In the genomic region with DNA sequence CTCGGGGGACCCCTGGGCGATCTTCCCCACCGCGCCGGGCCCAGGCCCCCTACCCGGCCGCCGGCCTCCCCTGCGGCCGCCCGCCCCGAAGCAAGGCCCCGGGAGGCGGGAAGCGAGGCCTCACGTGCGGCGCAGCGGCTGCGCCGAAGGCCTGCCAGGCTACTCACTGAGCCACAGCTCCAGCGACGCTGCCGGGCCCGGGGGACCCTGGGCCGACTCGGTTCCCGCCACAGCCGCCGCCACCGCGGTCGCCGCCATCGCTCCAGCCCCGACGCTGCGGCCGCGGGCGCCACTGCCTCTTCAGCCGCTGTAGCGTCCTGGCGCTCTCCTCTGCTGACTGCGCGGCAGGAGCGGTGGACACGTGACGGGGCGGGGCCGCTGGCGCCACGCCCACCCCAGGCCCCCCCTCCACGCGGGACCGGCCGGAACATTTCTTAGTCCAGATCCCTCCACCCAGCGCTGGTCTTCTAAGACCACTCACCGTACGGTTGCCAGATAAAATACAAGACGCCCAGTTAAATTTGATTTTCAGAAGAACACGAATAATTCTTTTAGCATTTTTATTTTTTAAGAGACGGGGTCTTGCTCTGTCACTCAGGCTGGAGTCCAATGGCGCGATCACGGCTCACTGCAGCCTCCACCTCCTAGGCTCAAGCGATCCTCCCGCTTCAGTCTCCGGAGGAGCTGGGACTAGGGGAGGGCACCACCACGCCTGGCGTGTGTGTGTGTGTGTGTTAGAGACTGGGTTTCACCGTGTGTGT, we compare ENCODE assay signal across 8 cellular contexts. TPM values are rescaled to one million over a fixed set of nuclear protein-coding genes. Genes with fewer than 3 reads are reported as not detected.
A peak's percentile ranks its signal among the peaks of the same experiment; 100 is the strongest.
DNase-seq lines count a peak whose midpoint lies in the region; ATAC-seq, FAIRE-seq and TF ChIP-seq lines count a peak whose summit lies in the region.

GGA2 (minus strand) TSS at position 341 of the 761 bp plus-strand sequence; CDS start at position 258, 83 bp downstream.

- intact Hi-C loops in endothelial cell of umbilical vein (cut with micrococcal nuclease): loop anchor here (1.0 kb wide), 3 partner anchors 18 to 131 kb away; partner anchors contain the start of genes DCTN5, EARS2, PALB2 and UBFD1

- peak within 1 kb of the TSS; percentile 86 for H3K9ac ChIP-seq in OCI-LY1 (ENCODE audit: low read length)
- peak within 1 kb of the TSS; percentile 62 for H3K9ac ChIP-seq in endothelial cell of umbilical vein (replicated peaks; ENCODE audit: extremely low read depth, insufficient read depth, low read length)

- H2AFZ ChIP-seq in OCI-LY1 (ENCODE audit: low read length): no peak within 1 kb of the TSS
- H2AFZ ChIP-seq in endothelial cell of umbilical vein (ENCODE audit: low read depth, low read length): peak within 1 kb of the TSS; percentile 88

- H3K9me1 ChIP-seq in endothelial cell of umbilical vein (replicated peaks; ENCODE audit: control insufficient read depth, extremely low read depth, insufficient read depth, low read length): no peaks in the 10 kb centered on the region

- H3F3A ChIP-seq in OCI-LY1 (ENCODE audit: insufficient read depth, low read length): peaks cover 9% of the 10 kb centered on the region; the same call in 1 of the 2 replicates

- H3K9me2 ChIP-seq in OCI-LY1 (ENCODE audit: low read depth, low read length): no peaks in the 10 kb centered on the region

- peaks cover 46% of the 10 kb centered on the region for H3K79me2 ChIP-seq in OCI-LY1 (ENCODE audit: insufficient read depth, low read length)
- H3K79me2 ChIP-seq in endothelial cell of umbilical vein (ENCODE audit: control insufficient read depth, insufficient read depth, low read length): peaks cover 41% of the 10 kb centered on the region

- peak; percentile 88 for TF ChIP-seq POLR2A in endothelial cell of umbilical vein (IDR thresholded peaks at IDR 0.05; ENCODE audit: low read depth, low read length)

- no peaks in the 10 kb centered on the region for H3K27me3 ChIP-seq in OCI-LY1 (ENCODE audit: insufficient read depth, low read length)
- no peaks in the 10 kb centered on the region for H3K27me3 ChIP-seq in endothelial cell of umbilical vein (ENCODE audit: control insufficient read depth in 2 of 2, insufficient read depth in 2 of 2, low read length in 2 of 2)

- H3K4me3 ChIP-seq in OCI-LY1 (ENCODE audit: low read depth, low read length, poor library complexity, severe bottlenecking) (peak within 1 kb of the TSS; percentile 95), endothelial cell of umbilical vein (replicated peaks in 1 of 3; ENCODE audit: insufficient read depth in 1 of 3, low read depth in 1 of 3, low read length in 3 of 3) (peak within 1 kb of the TSS; percentile 10 to 69 (median 60))

- dilution Hi-C loops in endothelial cell of umbilical vein (cut with MboI; ENCODE audit: extremely low pct_ligation_motif_present, low sequenced_read_pairs): no loop called here

- ATAC-seq in GM19468 (IDR thresholded peaks at IDR 0.05; ENCODE audit: extremely low read depth, unreplicated experiment): peak; percentile 28

- peaks cover 23% of the 10 kb centered on the region; the same call in 1 of the 2 replicates for H3K36me3 ChIP-seq in OCI-LY1 (ENCODE audit: insufficient read depth, low read length)
- no peaks in the 10 kb centered on the region for H3K36me3 ChIP-seq in endothelial cell of umbilical vein (ENCODE audit: control insufficient read depth in 2 of 2, extremely low read depth in 1 of 2, insufficient read depth in 2 of 2, low read length in 2 of 2)

- H3K4me2 ChIP-seq in OCI-LY1 (ENCODE audit: low read length) (peak within 1 kb of the TSS; percentile 90), endothelial cell of umbilical vein (ENCODE audit: insufficient read depth, low read length) (peak within 1 kb of the TSS; percentile 89)

- no peaks in the 10 kb centered on the region for H4K20me1 ChIP-seq in OCI-LY1 (ENCODE audit: insufficient read depth, low read length)
- H4K20me1 ChIP-seq in endothelial cell of umbilical vein (replicated peaks; ENCODE audit: control insufficient read depth, extremely low read depth, insufficient read depth, low read length): no peaks in the 10 kb centered on the region

- TF ChIP-seq CTCF in OCI-LY1 (IDR thresholded peaks at IDR 0.05; ENCODE audit: low read length): no peak
- TF ChIP-seq CTCF in endothelial cell of umbilical vein (IDR thresholded peaks at IDR 0.05; ENCODE audit: extremely low read depth in 1 of 2, insufficient read depth in 1 of 2, low read depth in 1 of 2, low read length in 2 of 2): no peak

- DNase-seq in CMK (ENCODE audit: low read depth): peak; percentile 50
- peak; percentile 76 for DNase-seq in HTR-8/SVneo (ENCODE audit: insufficient read length, low spot score)
- peak; percentile 69 for DNase-seq in activated T-cell treated with anti-CD3 and anti-CD28 coated beads for 1 hour (ENCODE audit: low read depth)
- peak; percentile 91 for DNase-seq in endothelial cell of umbilical vein (ENCODE audit: low read depth, low spot score)
- peak; percentile 73 for DNase-seq in middle frontal gyrus (ENCODE audit: extremely low spot score, low spot score)
- peak; percentile 67 to 75 for DNase-seq in stimulated activated CD8-positive, alpha-beta memory T cell treated with anti-CD3 and anti-CD28 coated beads, Interleukin-15, amount 100 ng/mL, for 48 hours (ENCODE audit: low read depth in 2 of 2)

- no TSS peak for BruUV-seq in endothelial cell of umbilical vein (replicated peaks; lab: Mats Ljungman, UMichigan)

- FAIRE-seq in HTR-8/SVneo (lab: Jason Lieb, UNC) (no peak), endothelial cell of umbilical vein (lab: Jason Lieb, UNC) (peak; percentile 80)

- H3K27ac ChIP-seq in OCI-LY1 (ENCODE audit: low read depth, low read length, poor library complexity, severe bottlenecking): peak within 1 kb of the TSS; percentile 68
- peak within 1 kb of the TSS; percentile 27 for H3K27ac ChIP-seq in endothelial cell of umbilical vein (ENCODE audit: insufficient read depth, low read depth, low read length)

- POLR2A ChIA-PET in endothelial cell of umbilical vein (lab: Charles Lee): interaction anchor here (1.4 kb wide), 1 partner anchor 19 kb away, joined by 3 read pairs; no protein-coding TSS in a partner anchor

- peaks cover 53% of the 10 kb centered on the region for H3K4me1 ChIP-seq in OCI-LY1 (ENCODE audit: insufficient read depth, low read length, severe bottlenecking)
- peaks cover under 1% of the 10 kb centered on the region for H3K4me1 ChIP-seq in endothelial cell of umbilical vein (ENCODE audit: control insufficient read depth, extremely low read depth, insufficient read depth, low read length)

- CTCF ChIA-PET in endothelial cell of umbilical vein (lab: Charles Lee): interaction anchor here (1.0 to 1.8 kb wide), 3 partner anchors 8 to 75 kb away, joined by 3 to 5 read pairs (median 3); no protein-coding TSS in a partner anchor

- H3K9me3 ChIP-seq in OCI-LY1 (ENCODE audit: low read length): no peaks in the 10 kb centered on the region
- no peaks in the 10 kb centered on the region for H3K9me3 ChIP-seq in endothelial cell of umbilical vein (replicated peaks; ENCODE audit: control insufficient read depth, insufficient read depth, low read length)

TF ChIP-seq in endothelial cell of umbilical vein, 7 proteins besides CTCF, POLR2A, EP300 and RAD21:
- TF ChIP-seq JUN (IDR thresholded peaks at IDR 0.05; ENCODE audit: borderline replicate concordance, insufficient read depth, insufficient read length, low read depth): no peak
- TF ChIP-seq, protein P1, sequence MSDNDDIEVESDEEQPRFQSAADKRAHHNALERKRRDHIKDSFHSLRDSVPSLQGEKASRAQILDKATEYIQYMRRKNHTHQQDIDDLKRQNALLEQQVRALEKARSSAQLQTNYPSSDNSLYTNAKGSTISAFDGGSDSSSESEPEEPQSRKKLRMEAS (IDR thresholded peaks at IDR 0.05; ENCODE audit: insufficient read depth, insufficient read length): peak; percentile 90
- TF ChIP-seq POLR2AphosphoS5 (IDR thresholded peaks at IDR 0.05; ENCODE audit: insufficient read depth, low read depth, low read length): peak; percentile 83

RNA-seq across cellular contexts. Expression of gene GGA2, which starts in this region (rescaled TPM):
- total RNA-seq in endothelial cell of umbilical vein: 67.5 and 73.1 TPM in 2 replicates
- 32.9 and 33.3 TPM in 2 replicates for polyA plus RNA-seq in endothelial cell of umbilical vein
- polyA plus RNA-seq in endothelial cell of umbilical vein (2011; cell fraction: cytosol; rRNA removed): 21.5 and 25.8 TPM in 2 replicates
- polyA plus RNA-seq in endothelial cell of umbilical vein (2011; cell fraction: nucleus; rRNA removed): 122 and 137 TPM in 2 replicates
- polyA plus RNA-seq in endothelial cell of umbilical vein (2012): 30.7 and 37.3 TPM in 2 replicates
- 78.1 and 86.9 TPM in 2 replicates for polyA minus RNA-seq in endothelial cell of umbilical vein
- polyA minus RNA-seq in endothelial cell of umbilical vein (2011; cell fraction: cytosol; rRNA and poly(A)+ RNA removed): 29.2 TPM
- 51.8 and 68.2 TPM in 2 replicates for polyA minus RNA-seq in endothelial cell of umbilical vein (2011; cell fraction: nucleus; rRNA and poly(A)+ RNA removed)

Comparison
In these comparisons a context has a peak if more than half of its experiments do, and no peak if none do; other contexts are left out.
1. Peak in every context shown above with its lines: DNase-seq, ATAC-seq, H3K4me3 ChIP-seq and H3K27ac ChIP-seq.